8 cellular contexts compared by ENCODE assay signal in genomic region chr7:2242541-2243482, GRCh38. TPM values are rescaled to one million over a fixed set of nuclear protein-coding genes. Genes with fewer than 3 reads are reported as not detected.
DNase-seq lines count a peak whose midpoint lies in the region; ATAC-seq, FAIRE-seq and TF ChIP-seq lines count a peak whose summit lies in the region.

No MANE protein-coding gene starts in this region.

- DNase-seq in NCI-H748 (lab: John Stamatoyannopoulos, UW; ENCODE audit: unreplicated experiment), result peak; percentile 49
- no peak for DNase-seq in NCI-H748 treated with DMSO at 0.1 percent for 48 hours (lab: John Stamatoyannopoulos, UW)
- peak; percentile 68 for DNase-seq in HT-29 (ENCODE audit: low spot score)
- DNase-seq in SW480 (ENCODE audit: low spot score), result peak; percentile 63
- DNase-seq in H1 (ENCODE audit: low read depth in 1 of 2, low spot score in 2 of 2), result peak in 1 of 2 experiments; percentile 62
- DNase-seq in thyroid gland, result no peak

- H3K4me2 ChIP-seq in H1 (ENCODE audit: insufficient read depth in 1 of 2, low read depth in 2 of 2, low read length in 2 of 2) (peak overlapping the region; percentile 92 to 94), neural cell (ENCODE audit: low read length) (peak overlapping the region; percentile 82)

- H3K79me2 ChIP-seq in H1 (ENCODE audit: control insufficient read depth in 1 of 2, insufficient read depth in 2 of 2, low read length in 2 of 2) (peaks cover 0 to 24% of the 10 kb centered on the region in 2 experiments; a peak in 2 of 4 replicates), neural cell (replicated peaks; ENCODE audit: insufficient read depth, low read length) (peaks cover 18% of the 10 kb centered on the region)

- H4K5ac ChIP-seq in H1 (ENCODE audit: insufficient read length, low read depth, low read length), result peak overlapping the region; percentile 39

- TF ChIP-seq POLR2A in H1 (IDR thresholded peaks at IDR 0.05; ENCODE audit: control extremely low read depth in 1 of 2, low read depth in 2 of 2, low read length in 2 of 2) (no peak), thyroid gland (IDR thresholded peaks at IDR 0.05) (no peak)

- H3K27ac ChIP-seq in H1 (ENCODE audit: low read depth, low read length) (peak overlapping the region; percentile 76), neural cell (ENCODE audit: low read length) (no peak overlapping the region), thyroid gland (no peak overlapping the region)

- H2BK20ac ChIP-seq in H1 (ENCODE audit: low read length), result no peak overlapping the region

- H4K8ac ChIP-seq in H1 (ENCODE audit: extremely low read depth, insufficient read depth, low read length), result peak overlapping the region; percentile 51

- H3K4ac ChIP-seq in H1 (replicated peaks; ENCODE audit: insufficient read length, low read depth, low read length), result no peak overlapping the region

- H3K23ac ChIP-seq in H1 (ENCODE audit: insufficient read length), result no peak overlapping the region

- H3K9me3 ChIP-seq in H1 (ENCODE audit: insufficient read depth in 2 of 2, low read depth in 1 of 2, low read length in 1 of 2), result no peaks in the 10 kb centered on the region
- H3K9me3 ChIP-seq in neural cell (ENCODE audit: low read length), result no peaks in the 10 kb centered on the region
- H3K9me3 ChIP-seq in thyroid gland, result no peaks in the 10 kb centered on the region

- TF ChIP-seq CTCF in H1 (IDR thresholded peaks at IDR 0.05; ENCODE audit: control extremely low read depth in 1 of 3, insufficient read depth in 1 of 3, low read depth in 1 of 3, low read length in 3 of 3) (no peak), neural cell (IDR thresholded peaks at IDR 0.05; ENCODE audit: poor library complexity, severe bottlenecking) (no peak), thyroid gland (IDR thresholded peaks at IDR 0.05) (no peak)

- TF ChIP-seq RAD21 in H1 (IDR thresholded peaks at IDR 0.05 in 1 of 2, conservative IDR thresholded peaks at IDR 0.05 in 1 of 2; ENCODE audit: low read depth in 2 of 2, low read length in 2 of 2) (no peak), neural cell (conservative IDR thresholded peaks at IDR 0.05) (no peak)

- no peaks in the 10 kb centered on the region for H3K9me2 ChIP-seq in neural cell (ENCODE audit: insufficient read depth, low read length)

- H2BK15ac ChIP-seq in H1 (ENCODE audit: low read length), result 0 out of 2 replicates have a peak overlapping the region, but pooled peaks have one; percentile 25

- H3K14ac ChIP-seq in H1 (ENCODE audit: insufficient read length), result no peak overlapping the region

- H4K20me1 ChIP-seq in H1 (replicated peaks in 1 of 2; ENCODE audit: control insufficient read depth in 1 of 2, insufficient read depth in 2 of 2, low read length in 2 of 2), result peaks cover 0 to 8% of the 10 kb centered on the region in 2 experiments
- H4K20me1 ChIP-seq in neural cell (ENCODE audit: insufficient read depth), result no peaks in the 10 kb centered on the region

- no peak overlapping the region for H2BK12ac ChIP-seq in H1 (ENCODE audit: low read depth, low read length)

- H3K4me1 ChIP-seq in H1 (replicated peaks in 1 of 4; ENCODE audit: control insufficient read depth in 3 of 4, insufficient read depth in 4 of 4, low read length in 3 of 4) (peaks cover 0 to 16% (median 5%) of the 10 kb centered on the region in 4 experiments; a peak in 6 of 7 replicates), thyroid gland (peaks cover 9 to 17% of the 10 kb centered on the region in 2 donors)

- peaks cover 3 to 16% (median 14%) of the 10 kb centered on the region in 4 experiments for H3K36me3 ChIP-seq in H1 (ENCODE audit: control insufficient read depth in 2 of 4, insufficient read depth in 4 of 4, low read length in 3 of 4)
- no peaks in the 10 kb centered on the region for H3K36me3 ChIP-seq in neural cell (ENCODE audit: insufficient read depth, low read length)
- peaks cover 13% of the 10 kb centered on the region in 2 donors for H3K36me3 ChIP-seq in thyroid gland

- POLR2A ChIA-PET in H1 (lab: Charles Lee; ENCODE audit: partially characterized antibody), result interaction anchor here (0.8 to 2.8 kb wide), 12 partner anchors 8 to 113 kb away, joined by 3 to 36 read pairs (median 4); partner anchors contain the start of gene MAD1L1

- no peak overlapping the region for H2BK120ac ChIP-seq in H1 (replicated peaks; ENCODE audit: low read depth, low read length)

- WGBS in H1 (ENCODE audit: extremely low coverage in 1 of 2, insufficient coverage in 1 of 2, insufficient read length in 1 of 2, insufficient replicate concordance in 2 of 2, low coverage in 1 of 2, low lambda C conversion rate in 2 of 2, missing lambda C conversion rate in 1 of 2), 2 experiments, result 29% methylated on average over 21 of the region's 21 CpGs; no CpG with 5 or more reads in 1 of the 2 experiments
- WGBS in thyroid gland, 2 donors, result 17 to 21% methylated on average over 19 to 20 of the region's 21 CpGs

- TF ChIP-seq EP300 in H1 (IDR thresholded peaks at IDR 0.05; ENCODE audit: borderline replicate concordance in 1 of 2, low read depth in 2 of 2, low read length in 2 of 2) (no peak), neural cell (conservative IDR thresholded peaks at IDR 0.05; ENCODE audit: poor library complexity, severe bottlenecking) (no peak)

- H3K9ac ChIP-seq in H1 (replicated peaks in 1 of 4; ENCODE audit: extremely low read depth in 1 of 4, low read depth in 3 of 4, low read length in 3 of 4) (peak overlapping the region; percentile 80 to 86 (median 82)), neural cell (ENCODE audit: low read length) (peak overlapping the region; percentile 80)

- H2AFZ ChIP-seq in H1 (ENCODE audit: low read length), result no peak overlapping the region
- H2AFZ ChIP-seq in neural cell (ENCODE audit: low read depth, low read length), result peak overlapping the region; percentile 91

- no peak for FAIRE-seq in H1 (lab: Jason Lieb, UNC)

- no peak for ATAC-seq in GM18519 (IDR thresholded peaks at IDR 0.05; ENCODE audit: low FRiP score, unreplicated experiment)

- 0 out of 2 replicates have a peak, but pooled peaks cover 2% of the 10 kb centered on the region for H3K79me1 ChIP-seq in H1 (ENCODE audit: low read depth, low read length)

- H3K27me3 ChIP-seq in H1 (replicated peaks in 1 of 4; ENCODE audit: control insufficient read depth in 3 of 4, extremely low read depth in 1 of 4, insufficient read depth in 3 of 4, low read length in 3 of 4) (no peaks in the 10 kb centered on the region; a peak in 1 of 7 replicates), neural cell (ENCODE audit: insufficient read depth, low read depth, low read length) (no peaks in the 10 kb centered on the region), thyroid gland (no peaks in the 10 kb centered on the region)

- H3K18ac ChIP-seq in H1 (ENCODE audit: extremely low read depth, low read length), result peak overlapping the region; percentile 71

- peaks cover 3% of the 10 kb centered on the region; the same call in 1 of the 2 replicates for H3K23me2 ChIP-seq in H1 (ENCODE audit: low read depth, low read length)

- no peaks in the 10 kb centered on the region for H3F3A ChIP-seq in neural cell (ENCODE audit: insufficient read depth, low read length, poor library complexity, severe bottlenecking)

- H2BK5ac ChIP-seq in H1 (ENCODE audit: low read depth, low read length), result peak overlapping the region; percentile 66; the same call in 1 of the 2 replicates

- peak overlapping the region; percentile 84 to 100 (median 87) for H3K4me3 ChIP-seq in H1 (ENCODE audit: extremely low read depth in 1 of 4, insufficient read depth in 2 of 4, low read depth in 3 of 4, low read length in 4 of 4)
- peak overlapping the region; percentile 88 for H3K4me3 ChIP-seq in neural cell (ENCODE audit: low read length)
- peak overlapping the region in 1 of 3 donors; percentile 97 for H3K4me3 ChIP-seq in thyroid gland (replicated peaks in 1 of 3)

- intact Hi-C loops in thyroid gland (cut with DNase I), result loop anchor here (10.0 kb wide), 1 partner anchor 112 kb away; the partner anchor contains the start of gene EIF3B

- H3K56ac ChIP-seq in H1 (replicated peaks; ENCODE audit: insufficient read length, low read depth, low read length), result no peak overlapping the region

- H2AK5ac ChIP-seq in H1 (ENCODE audit: low read depth, low read length), result no peak overlapping the region

- CTCF ChIA-PET in H1 (lab: Charles Lee; ENCODE audit: partially characterized antibody), result interaction anchor here (0.6 to 1.3 kb wide), 2 partner anchors 19 to 61 kb away, joined by 3 read pairs; no protein-coding TSS in a partner anchor

- no peak overlapping the region for H4K91ac ChIP-seq in H1 (replicated peaks; ENCODE audit: insufficient read length, low read length)

RNA-seq across cellular contexts. Expression of gene NUDT1, which starts 0.8 kb away (rescaled TPM):
- 68.6 and 69.1 TPM in 2 replicates for total RNA-seq in HT-29 (2014; rRNA removed; shearing (Covaris generic))
- 76.1 and 85.2 TPM in 2 replicates for total RNA-seq in H1 (2021; fragmentation: NEBNext Ultra II Directional; extraction: Animal tissue kit (Norgen Biotek cat#: 25700))
- polyA plus RNA-seq in H1 (2011; rRNA removed), result 89.5 and 101 TPM in 2 replicates
- polyA plus RNA-seq in H1 (2011; cell fraction: cytosol; rRNA removed), result 97.8 TPM
- polyA plus RNA-seq in H1 (2011; cell fraction: nucleus; rRNA removed), result 69.8 TPM
- 103 to 158 TPM (median 150 TPM) in 4 replicates for polyA plus RNA-seq in H1 (2012, experiment 1 of 2)
- 122 TPM for polyA plus RNA-seq in H1 (2012, experiment 2 of 2)
- 52.9 TPM for polyA plus RNA-seq in H1 (2013, experiment 1 of 2)
- polyA plus RNA-seq in H1 (2013, experiment 2 of 2), result 59.3 TPM
- 29.5 and 36.6 TPM in 2 replicates for polyA minus RNA-seq in H1 (2011; rRNA and poly(A)+ RNA removed)
- 29.8 TPM for polyA minus RNA-seq in H1 (2011; cell fraction: cytosol; rRNA and poly(A)+ RNA removed)
- 20.8 TPM for polyA minus RNA-seq in H1 (2011; cell fraction: nucleus; rRNA and poly(A)+ RNA removed)
- polyA plus RNA-seq in neural cell, result 67.8 and 78.9 TPM in 2 replicates
- polyA minus RNA-seq in neural cell, result 22.2 and 22.3 TPM in 2 replicates
- 10 to 100 TPM in 1 of 4 donors, 1 to 10 TPM in 3; 7.0 to 11.9 (median 9.8) TPM for total RNA-seq in thyroid gland

RNA-seq across cellular contexts. Expression of gene MRM2, which starts 0.8 kb away (rescaled TPM):
- 46.6 and 48.2 TPM in 2 replicates for total RNA-seq in HT-29 (2014; rRNA removed; shearing (Covaris generic))
- 38.6 and 38.7 TPM in 2 replicates for total RNA-seq in H1 (2021; fragmentation: NEBNext Ultra II Directional; extraction: Animal tissue kit (Norgen Biotek cat#: 25700))
- polyA plus RNA-seq in H1 (2011; rRNA removed) (17.2 and 19.0 TPM in 2 replicates), neural cell (20.2 and 21.4 TPM in 2 replicates)
- 26.2 TPM for polyA plus RNA-seq in H1 (2011; cell fraction: cytosol; rRNA removed)
- polyA plus RNA-seq in H1 (2011; cell fraction: nucleus; rRNA removed), result 20.0 TPM
- 36.9 to 43.2 TPM (median 37.8 TPM) in 4 replicates for polyA plus RNA-seq in H1 (2012, experiment 1 of 2)
- 19.2 TPM for polyA plus RNA-seq in H1 (2012, experiment 2 of 2)
- polyA plus RNA-seq in H1 (2013, experiment 1 of 2), result 28.5 TPM
- polyA plus RNA-seq in H1 (2013, experiment 2 of 2), result 29.2 TPM
- 26.9 and 29.8 TPM in 2 replicates for polyA minus RNA-seq in H1 (2011; rRNA and poly(A)+ RNA removed)
- polyA minus RNA-seq in H1 (2011; cell fraction: cytosol; rRNA and poly(A)+ RNA removed), result 13.9 TPM
- polyA minus RNA-seq in H1 (2011; cell fraction: nucleus; rRNA and poly(A)+ RNA removed), result 13.0 TPM
- polyA minus RNA-seq in neural cell, result 19.2 and 21.7 TPM in 2 replicates
- total RNA-seq in thyroid gland, result 10 to 100 TPM; 14.7 to 23.8 (median 18.2) TPM

RNA-seq across cellular contexts. Expression of gene MAD1L1, which starts 10.1 kb away (rescaled TPM):
- total RNA-seq in HT-29 (2014; rRNA removed; shearing (Covaris generic)), result 89.2 and 103 TPM in 2 replicates
- 38.8 and 40.4 TPM in 2 replicates for total RNA-seq in H1 (2021; fragmentation: NEBNext Ultra II Directional; extraction: Animal tissue kit (Norgen Biotek cat#: 25700))
- polyA plus RNA-seq in H1 (2011; rRNA removed) (44.6 and 61.5 TPM in 2 replicates), neural cell (31.4 and 59.7 TPM in 2 replicates)
- polyA plus RNA-seq in H1 (2011; cell fraction: cytosol; rRNA removed), result 39.0 TPM
- polyA plus RNA-seq in H1 (2011; cell fraction: nucleus; rRNA removed), result 51.0 TPM
- polyA plus RNA-seq in H1 (2012, experiment 1 of 2), result 21.3 to 37.3 TPM (median 33.3 TPM) in 4 replicates
- 26.7 TPM for polyA plus RNA-seq in H1 (2012, experiment 2 of 2)
- polyA plus RNA-seq in H1 (2013, experiment 1 of 2), result 17.3 TPM
- polyA plus RNA-seq in H1 (2013, experiment 2 of 2), result 16.6 TPM
- polyA minus RNA-seq in H1 (2011; rRNA and poly(A)+ RNA removed), result 21.0 and 24.8 TPM in 2 replicates
- 34.5 TPM for polyA minus RNA-seq in H1 (2011; cell fraction: cytosol; rRNA and poly(A)+ RNA removed)
- polyA minus RNA-seq in H1 (2011; cell fraction: nucleus; rRNA and poly(A)+ RNA removed), result 27.3 TPM
- 39.4 and 43.1 TPM in 2 replicates for polyA minus RNA-seq in neural cell
- total RNA-seq in thyroid gland, result 10 to 100 TPM; 27.4 to 38.6 (median 33.9) TPM

Comparison
In these comparisons a context has a peak if more than half of its experiments do, and no peak if none do; other contexts are left out.
1. DNase-seq: peak in NCI-H748 (single experiment), HT-29 (single experiment) and SW480 (single experiment); none in NCI-H748 treated with DMSO at 0.1 percent for 48 hours (single experiment) and thyroid gland (0 of 2).